In genomic region chr2:240567137-240567871, GRCh38 we compare ENCODE assay signal across 1 cellular context.
TF ChIP-seq lines count a peak whose summit lies in the region.

No MANE protein-coding gene starts in this region.

TF ChIP-seq in GM12878, 131 proteins besides CTCF, POLR2A, EP300 and RAD21:
- no peak for TF ChIP-seq ZNF592 (IDR thresholded peaks at IDR 0.05)
- no peak for TF ChIP-seq HCFC1 (IDR thresholded peaks at IDR 0.05; ENCODE audit: low read length)
- TF ChIP-seq USF1 (IDR thresholded peaks at IDR 0.05; ENCODE audit: borderline replicate concordance, extremely low read length, insufficient read depth, low read depth, low read length), result no peak
- no peak for TF ChIP-seq NR2C2 (IDR thresholded peaks at IDR 0.05; ENCODE audit: borderline replicate concordance, control insufficient read depth, insufficient read length, low read depth)
- no peak for TF ChIP-seq ZNF217 (IDR thresholded peaks at IDR 0.05)
- TF ChIP-seq POLR2AphosphoS2 (IDR thresholded peaks at IDR 0.05; ENCODE audit: low read depth, low read length), result no peak
- TF ChIP-seq TARDBP (IDR thresholded peaks at IDR 0.05; ENCODE audit: borderline replicate concordance), result no peak
- no peak for TF ChIP-seq NFYA (IDR thresholded peaks at IDR 0.05; ENCODE audit: borderline replicate concordance, low read depth, low read length)
- TF ChIP-seq NR2C1 (IDR thresholded peaks at IDR 0.05), result no peak
- TF ChIP-seq ZNF24 (IDR thresholded peaks at IDR 0.05), result no peak
- no peak for TF ChIP-seq REST (IDR thresholded peaks at IDR 0.05; ENCODE audit: low read depth, low read length)
- no peak for TF ChIP-seq RBBP5 (conservative IDR thresholded peaks at IDR 0.05)
- no peak for TF ChIP-seq ZBTB40 (IDR thresholded peaks at IDR 0.05; ENCODE audit: borderline replicate concordance)
- no peak for TF ChIP-seq KAT2A (conservative IDR thresholded peaks at IDR 0.05; ENCODE audit: control insufficient read depth, low read depth, low read length)
- no peak for TF ChIP-seq SIN3A (IDR thresholded peaks at IDR 0.05; ENCODE audit: low read depth, low read length)
TF ChIP-seq in GM12878: peak in this region for 0.
